15 cellular contexts compared by ENCODE assay signal in genomic region chr20:39294137-39294725, GRCh38.
"Had no signal": no experiment of that assay in that cellular context is flagged by ENCODE, and none has a peak within 500 bp of the region (broad histone marks: within the 10 kb centered on the region; RNA-seq: fewer than 3 reads in every experiment).

No MANE protein-coding gene starts in this region.

- H3K9me3 ChIP-seq: ovary, right atrium auricular region, suprapubic skin, thyroid gland had no signal

- H3K36me3 ChIP-seq: heart right ventricle, neural progenitor cell, ovary, right atrium auricular region, suprapubic skin, thyroid gland had no signal

- H3K4me1 ChIP-seq: heart right ventricle, neural progenitor cell, right atrium auricular region, thyroid gland had no signal

- H3K4me3 ChIP-seq: heart right ventricle, neural progenitor cell, ovary, right atrium auricular region, smooth muscle cell, suprapubic skin, thyroid gland had no signal

- H3K36me3 Mint-ChIP-seq: natural killer cell, neural progenitor cell, type B pancreatic cell had no signal

- H3K27me3 ChIP-seq: neural progenitor cell, ovary, right atrium auricular region, suprapubic skin, thyroid gland had no signal

- H3K27ac Mint-ChIP-seq: natural killer cell, neural progenitor cell, type B pancreatic cell had no signal

- H3K9ac ChIP-seq: neural progenitor cell had no signal

- H3K9me3 Mint-ChIP-seq: natural killer cell, neural progenitor cell had no signal

- DNase-seq: effector memory CD4-positive, alpha-beta T cell; heart right ventricle; hypothalamus; kidney; natural killer cell; nucleus accumbens; ovary; stimulated activated CD4-positive, alpha-beta T cell treated with anti-CD3 and anti-CD28 coated beads, Interleukin-2, amount 100 ng/mL, for 48 hours; stimulated activated naive CD4-positive, alpha-beta T cell treated with Interleukin-2 at 50 U/mL for 16 hours; thyroid gland had no signal

- H2AFZ ChIP-seq: neural progenitor cell had no signal

- H3K27ac ChIP-seq: heart right ventricle, neural progenitor cell, ovary, right atrium auricular region, suprapubic skin, thyroid gland had no signal

- H3K4me3 Mint-ChIP-seq: natural killer cell, neural progenitor cell, type B pancreatic cell had no signal

- H3K4me2 ChIP-seq: neural progenitor cell, smooth muscle cell had no signal
